1 cellular context compared by ENCODE assay signal in the genomic region with DNA sequence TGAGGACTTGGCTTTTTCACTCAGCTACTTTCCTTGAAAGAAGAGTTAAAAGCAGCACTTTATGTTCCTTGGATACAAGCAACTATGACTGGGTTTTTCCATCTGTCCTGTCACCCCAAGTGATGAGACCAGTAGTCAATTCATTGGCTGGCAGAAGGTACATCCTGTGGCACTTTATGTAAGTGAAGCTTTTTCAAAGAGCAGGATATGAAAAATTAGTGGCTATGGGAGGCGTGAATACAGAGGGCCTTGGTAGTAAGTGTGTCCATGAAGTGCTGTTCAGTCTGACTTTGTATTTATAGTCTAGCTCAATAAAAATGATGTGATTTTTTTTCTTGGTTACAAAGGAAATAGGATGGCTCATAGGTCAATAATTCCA.
TF ChIP-seq lines count a peak whose summit lies in the region.

No MANE protein-coding gene starts in this region.

TF ChIP-seq in GM23338, 12 proteins besides CTCF, POLR2A, EP300 and RAD21 (continued from another document):
- TF ChIP-seq, protein P1, sequence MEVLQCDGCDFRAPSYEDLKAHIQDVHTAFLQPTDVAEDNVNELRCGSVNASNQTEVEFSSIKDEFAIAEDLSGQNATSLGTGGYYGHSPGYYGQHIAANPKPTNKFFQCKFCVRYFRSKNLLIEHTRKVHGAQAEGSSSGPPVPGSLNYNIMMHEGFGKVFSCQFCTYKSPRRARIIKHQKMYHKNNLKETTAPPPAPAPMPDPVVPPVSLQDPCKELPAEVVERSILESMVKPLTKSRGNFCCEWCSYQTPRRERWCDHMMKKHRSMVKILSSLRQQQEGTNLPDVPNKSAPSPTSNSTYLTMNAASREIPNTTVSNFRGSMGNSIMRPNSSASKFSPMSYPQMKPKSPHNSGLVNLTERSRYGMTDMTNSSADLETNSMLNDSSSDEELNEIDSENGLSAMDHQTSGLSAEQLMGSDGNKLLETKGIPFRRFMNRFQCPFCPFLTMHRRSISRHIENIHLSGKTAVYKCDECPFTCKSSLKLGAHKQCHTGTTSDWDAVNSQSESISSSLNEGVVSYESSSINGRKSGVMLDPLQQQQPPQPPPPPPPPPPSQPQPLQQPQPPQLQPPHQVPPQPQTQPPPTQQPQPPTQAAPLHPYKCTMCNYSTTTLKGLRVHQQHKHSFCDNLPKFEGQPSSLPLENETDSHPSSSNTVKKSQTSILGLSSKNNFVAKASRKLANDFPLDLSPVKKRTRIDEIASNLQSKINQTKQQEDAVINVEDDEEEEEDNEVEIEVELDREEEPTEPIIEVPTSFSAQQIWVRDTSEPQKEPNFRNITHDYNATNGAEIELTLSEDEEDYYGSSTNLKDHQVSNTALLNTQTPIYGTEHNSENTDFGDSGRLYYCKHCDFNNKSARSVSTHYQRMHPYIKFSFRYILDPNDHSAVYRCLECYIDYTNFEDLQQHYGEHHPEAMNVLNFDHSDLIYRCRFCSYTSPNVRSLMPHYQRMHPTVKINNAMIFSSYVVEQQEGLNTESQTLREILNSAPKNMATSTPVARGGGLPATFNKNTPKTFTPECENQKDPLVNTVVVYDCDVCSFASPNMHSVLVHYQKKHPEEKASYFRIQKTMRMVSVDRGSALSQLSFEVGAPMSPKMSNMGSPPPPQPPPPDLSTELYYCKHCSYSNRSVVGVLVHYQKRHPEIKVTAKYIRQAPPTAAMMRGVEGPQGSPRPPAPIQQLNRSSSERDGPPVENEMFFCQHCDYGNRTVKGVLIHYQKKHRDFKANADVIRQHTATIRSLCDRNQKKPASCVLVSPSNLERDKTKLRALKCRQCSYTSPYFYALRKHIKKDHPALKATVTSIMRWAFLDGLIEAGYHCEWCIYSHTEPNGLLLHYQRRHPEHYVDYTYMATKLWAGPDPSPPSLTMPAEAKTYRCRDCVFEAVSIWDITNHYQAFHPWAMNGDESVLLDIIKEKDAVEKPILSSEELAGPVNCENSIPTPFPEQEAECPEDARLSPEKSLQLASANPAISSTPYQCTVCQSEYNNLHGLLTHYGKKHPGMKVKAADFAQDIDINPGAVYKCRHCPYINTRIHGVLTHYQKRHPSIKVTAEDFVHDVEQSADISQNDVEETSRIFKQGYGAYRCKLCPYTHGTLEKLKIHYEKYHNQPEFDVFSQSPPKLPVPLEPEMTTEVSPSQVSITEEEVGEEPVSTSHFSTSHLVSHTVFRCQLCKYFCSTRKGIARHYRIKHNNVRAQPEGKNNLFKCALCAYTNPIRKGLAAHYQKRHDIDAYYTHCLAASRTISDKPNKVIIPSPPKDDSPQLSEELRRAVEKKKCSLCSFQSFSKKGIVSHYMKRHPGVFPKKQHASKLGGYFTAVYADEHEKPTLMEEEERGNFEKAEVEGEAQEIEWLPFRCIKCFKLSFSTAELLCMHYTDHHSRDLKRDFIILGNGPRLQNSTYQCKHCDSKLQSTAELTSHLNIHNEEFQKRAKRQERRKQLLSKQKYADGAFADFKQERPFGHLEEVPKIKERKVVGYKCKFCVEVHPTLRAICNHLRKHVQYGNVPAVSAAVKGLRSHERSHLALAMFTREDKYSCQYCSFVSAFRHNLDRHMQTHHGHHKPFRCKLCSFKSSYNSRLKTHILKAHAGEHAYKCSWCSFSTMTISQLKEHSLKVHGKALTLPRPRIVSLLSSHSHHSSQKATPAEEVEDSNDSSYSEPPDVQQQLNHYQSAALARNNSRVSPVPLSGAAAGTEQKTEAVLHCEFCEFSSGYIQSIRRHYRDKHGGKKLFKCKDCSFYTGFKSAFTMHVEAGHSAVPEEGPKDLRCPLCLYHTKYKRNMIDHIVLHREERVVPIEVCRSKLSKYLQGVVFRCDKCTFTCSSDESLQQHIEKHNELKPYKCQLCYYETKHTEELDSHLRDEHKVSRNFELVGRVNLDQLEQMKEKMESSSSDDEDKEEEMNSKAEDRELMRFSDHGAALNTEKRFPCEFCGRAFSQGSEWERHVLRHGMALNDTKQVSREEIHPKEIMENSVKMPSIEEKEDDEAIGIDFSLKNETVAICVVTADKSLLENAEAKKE (CRISPR knock-in tag; IDR thresholded peaks at IDR 0.05), result no peak
- no peak for TF ChIP-seq POLR2AphosphoS5 (IDR thresholded peaks at IDR 0.05; ENCODE audit: low read depth)
- TF ChIP-seq JUNB (IDR thresholded peaks at IDR 0.05; ENCODE audit: unreplicated experiment), result no peak
- TF ChIP-seq STAT1 (IDR thresholded peaks at IDR 0.05; ENCODE audit: unreplicated experiment), result no peak
- no peak for TF ChIP-seq ZNF331 (CRISPR knock-in tag; IDR thresholded peaks at IDR 0.05; ENCODE audit: low read depth)
- TF ChIP-seq ZNF114 (CRISPR knock-in tag; IDR thresholded peaks at IDR 0.05), result no peak
- TF ChIP-seq EZH2phosphoT487 (IDR thresholded peaks at IDR 0.05; ENCODE audit: unreplicated experiment), result no peak
- TF ChIP-seq EZH2 (IDR thresholded peaks at IDR 0.05; ENCODE audit: low read depth, unreplicated experiment), result no peak
- TF ChIP-seq CREB1 (CRISPR knock-in tag; IDR thresholded peaks at IDR 0.05; ENCODE audit: low read depth), result no peak
- TF ChIP-seq, protein P2, sequence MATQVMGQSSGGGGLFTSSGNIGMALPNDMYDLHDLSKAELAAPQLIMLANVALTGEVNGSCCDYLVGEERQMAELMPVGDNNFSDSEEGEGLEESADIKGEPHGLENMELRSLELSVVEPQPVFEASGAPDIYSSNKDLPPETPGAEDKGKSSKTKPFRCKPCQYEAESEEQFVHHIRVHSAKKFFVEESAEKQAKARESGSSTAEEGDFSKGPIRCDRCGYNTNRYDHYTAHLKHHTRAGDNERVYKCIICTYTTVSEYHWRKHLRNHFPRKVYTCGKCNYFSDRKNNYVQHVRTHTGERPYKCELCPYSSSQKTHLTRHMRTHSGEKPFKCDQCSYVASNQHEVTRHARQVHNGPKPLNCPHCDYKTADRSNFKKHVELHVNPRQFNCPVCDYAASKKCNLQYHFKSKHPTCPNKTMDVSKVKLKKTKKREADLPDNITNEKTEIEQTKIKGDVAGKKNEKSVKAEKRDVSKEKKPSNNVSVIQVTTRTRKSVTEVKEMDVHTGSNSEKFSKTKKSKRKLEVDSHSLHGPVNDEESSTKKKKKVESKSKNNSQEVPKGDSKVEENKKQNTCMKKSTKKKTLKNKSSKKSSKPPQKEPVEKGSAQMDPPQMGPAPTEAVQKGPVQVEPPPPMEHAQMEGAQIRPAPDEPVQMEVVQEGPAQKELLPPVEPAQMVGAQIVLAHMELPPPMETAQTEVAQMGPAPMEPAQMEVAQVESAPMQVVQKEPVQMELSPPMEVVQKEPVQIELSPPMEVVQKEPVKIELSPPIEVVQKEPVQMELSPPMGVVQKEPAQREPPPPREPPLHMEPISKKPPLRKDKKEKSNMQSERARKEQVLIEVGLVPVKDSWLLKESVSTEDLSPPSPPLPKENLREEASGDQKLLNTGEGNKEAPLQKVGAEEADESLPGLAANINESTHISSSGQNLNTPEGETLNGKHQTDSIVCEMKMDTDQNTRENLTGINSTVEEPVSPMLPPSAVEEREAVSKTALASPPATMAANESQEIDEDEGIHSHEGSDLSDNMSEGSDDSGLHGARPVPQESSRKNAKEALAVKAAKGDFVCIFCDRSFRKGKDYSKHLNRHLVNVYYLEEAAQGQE (IDR thresholded peaks at IDR 0.05; ENCODE audit: unreplicated experiment), result no peak
